ENCODE assay signal across 18 cellular contexts in the genomic region with DNA sequence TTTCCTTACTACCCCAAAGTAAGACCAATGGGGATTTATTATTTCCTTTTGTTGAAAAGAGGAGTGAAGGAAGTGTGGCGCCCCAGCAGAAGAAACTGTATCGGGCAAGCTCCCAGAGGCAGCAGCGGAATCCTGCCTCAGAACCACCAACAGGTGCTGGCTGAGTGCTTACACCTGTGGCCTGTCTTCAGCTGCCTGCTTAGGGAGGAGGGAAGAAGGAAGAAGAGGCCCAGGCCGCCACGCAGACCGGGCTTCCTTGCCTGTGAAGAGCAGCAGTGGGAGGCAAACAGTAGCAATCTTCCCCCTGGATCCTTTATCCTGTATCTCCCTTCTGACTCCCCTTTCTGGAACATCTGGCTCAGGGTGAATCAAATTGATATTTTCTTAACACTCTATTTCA.
"Had no signal": no experiment of that assay in that cellular context is flagged by ENCODE, and none has a peak within 500 bp of the region (broad histone marks: within the 10 kb centered on the region; RNA-seq: fewer than 3 reads in every experiment).

No MANE protein-coding gene starts in this region.

- H3K36me3 ChIP-seq: uterus had no signal

- H3K4me3 Mint-ChIP-seq: activated naive CD4-positive, alpha-beta T cell treated with anti-CD3 and anti-CD28 coated beads, Interleukin-2, amount 50 U/mL, for 24 hours; activated T-cell treated with anti-CD3 and anti-CD28 coated beads, Interleukin-2, amount 50 U/mL, for 72 hours; naive thymus-derived CD8-positive, alpha-beta T cell; T-helper 1 cell treated with Interleukin-12 subunit alpha and Interleukin-12 subunit beta and Interleukin-4 antibody, amounts not matched to agents 30 μg/mL and 1 μg/mL, for 36 hours had no signal

- H3K4me3 ChIP-seq: left ventricle myocardium inferior, mucosa of descending colon, sigmoid colon, tibial nerve, uterus had no signal

- H3K27me3 Mint-ChIP-seq: naive thymus-derived CD8-positive, alpha-beta T cell had no signal

- H3K27ac Mint-ChIP-seq: activated T-cell treated with anti-CD3 and anti-CD28 coated beads, Interleukin-2, amount 50 U/mL, for 72 hours; T-helper 1 cell treated with Interleukin-12 subunit alpha and Interleukin-12 subunit beta and Interleukin-4 antibody, amounts not matched to agents 30 μg/mL and 1 μg/mL, for 36 hours had no signal

- H3K27ac ChIP-seq: left ventricle myocardium inferior, sigmoid colon, tibial nerve, uterus, VCaP had no signal

- DNase-seq: activated CD4-positive, alpha-beta T cell treated with anti-CD3 and anti-CD28 coated beads for 1 hour; activated effector memory CD4-positive, alpha-beta T cell treated with anti-CD3 and anti-CD28 coated beads, Interleukin-2, amount 50 U/mL, for 16 hours; activated T-cell treated with anti-CD3 and anti-CD28 coated beads, Interleukin-2, amount 50 U/mL, for 72 hours; cerebellar nuclear complex; cortex of kidney; hypothalamus; left ventricle myocardium inferior; mucosa of descending colon; naive thymus-derived CD8-positive, alpha-beta T cell; occipital lobe; posterior cingulate gyrus; sigmoid colon; stimulated activated naive CD4-positive, alpha-beta T cell; uterus had no signal

- H3K9me3 ChIP-seq: mucosa of descending colon, sigmoid colon, uterus had no signal

- H3K27me3 ChIP-seq: sigmoid colon, tibial nerve, uterus had no signal

- H3K9me3 Mint-ChIP-seq: T-helper 1 cell treated with Interleukin-12 subunit alpha and Interleukin-12 subunit beta and Interleukin-4 antibody, amounts not matched to agents 30 μg/mL and 1 μg/mL, for 36 hours had no signal

- H3K4me1 ChIP-seq: left ventricle myocardium inferior, sigmoid colon, tibial nerve, uterus had no signal
